17 cellular contexts compared by ENCODE assay signal in the genomic region with DNA sequence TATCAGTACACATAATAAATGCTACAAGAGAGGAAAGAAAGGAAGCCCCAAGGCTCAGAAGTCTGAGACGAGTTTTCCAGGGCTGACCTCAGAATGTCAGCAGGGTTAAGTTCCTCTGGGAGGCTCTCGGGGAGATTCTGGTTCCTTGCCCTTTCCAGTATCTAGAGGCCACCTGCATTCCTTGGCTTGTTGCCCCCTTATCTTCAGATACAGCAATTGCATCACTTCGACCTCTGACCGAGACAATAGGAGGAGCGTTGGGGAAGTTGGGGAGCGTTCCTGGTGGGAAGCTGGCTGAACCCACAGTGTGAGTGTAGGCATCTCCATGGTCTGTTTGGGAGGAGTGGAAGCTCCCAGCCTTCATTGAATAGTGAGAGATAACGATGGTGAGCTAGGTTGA.
DNase-seq lines count a peak whose midpoint lies in the region; ATAC-seq and TF ChIP-seq lines count a peak whose summit lies in the region.
"Had no signal": no experiment of that assay in that cellular context is flagged by ENCODE, and none has a peak within 500 bp of the region (broad histone marks: within the 10 kb centered on the region; RNA-seq: fewer than 3 reads in every experiment).

No MANE protein-coding gene starts in this region.

- no peak overlapping the region for H2AFZ ChIP-seq in hepatocyte

- H3K27ac ChIP-seq in VCaP (peak overlapping the region; percentile 41; the same call in 1 of the 2 replicates), hepatocyte (peak overlapping the region; percentile 66), aorta (ENCODE audit: low read depth in 1 of 2, low read length in 2 of 2) (no peak overlapping the region)
- H3K27ac ChIP-seq: A549, C4-2B had no signal

- intact Hi-C loops in aorta (cut with DNase I): no loop called here

- H3K4me2 ChIP-seq in hepatocyte: no peak overlapping the region
- H3K4me2 ChIP-seq: A549 had no signal

- no peaks in the 10 kb centered on the region for H4K20me1 ChIP-seq in hepatocyte (ENCODE audit: insufficient read depth, poor library complexity, severe bottlenecking)

- DNase-seq in CMK (ENCODE audit: low read depth): peak; percentile 8
- DNase-seq in HUDEP-2 (lab: John Stamatoyannopoulos, UW; ENCODE audit: unreplicated experiment in 76 of 76): peak in 43 of 76 experiments; percentile 3 to 79 (median 33)
- DNase-seq in hepatocyte (ENCODE audit: low spot score): no peak
- no peak for DNase-seq in activated T-cell treated with anti-CD3 and anti-CD28 coated beads, Interleukin-2, amount 50 U/mL, for 48 hours
- no peak for DNase-seq in aorta
- DNase-seq in glomerular visceral epithelial cell (ENCODE audit: extremely low spot score): no peak
- DNase-seq: BE2C; CD4-positive, alpha-beta memory T cell; COR-L47; DMS153; DMS79 treated with DMSO at 0.1 percent for 48 hours; EL; GOT3; H9 had no signal

- H3K27me3 ChIP-seq in hepatocyte (no peaks in the 10 kb centered on the region), aorta (ENCODE audit: control insufficient read depth in 1 of 2, insufficient read depth in 2 of 2, low read length in 1 of 2) (no peaks in the 10 kb centered on the region)
- H3K27me3 ChIP-seq: BE2C had no signal

- no peak overlapping the region for H3K4me3 ChIP-seq in hepatocyte
- H3K4me3 ChIP-seq in aorta (ENCODE audit: low read length in 2 of 2): no peak overlapping the region
- H3K4me3 ChIP-seq: A549 had no signal

- TF ChIP-seq CTCF in VCaP (conservative IDR thresholded peaks at IDR 0.05) (no peak), hepatocyte (IDR thresholded peaks at IDR 0.05; ENCODE audit: poor library complexity) (no peak)

- WGBS in hepatocyte (ENCODE audit: low lambda C conversion rate, missing lambda C conversion rate): 89% methylated on average over 7 of the region's 7 CpGs
- WGBS in aorta, 2 donors: 81 to 82% methylated on average over 7 of the region's 7 CpGs

- no peaks in the 10 kb centered on the region for H3K36me3 ChIP-seq in hepatocyte (replicated peaks; ENCODE audit: insufficient read depth, low read depth)
- H3K36me3 ChIP-seq in aorta (ENCODE audit: control insufficient read depth in 1 of 2, insufficient read depth in 2 of 2, low read length in 1 of 2): no peaks in the 10 kb centered on the region
- H3K36me3 ChIP-seq: BE2C had no signal

- H3K9me3 ChIP-seq in hepatocyte (ENCODE audit: low read depth) (no peaks in the 10 kb centered on the region), aorta (ENCODE audit: control insufficient read depth, low read length) (peaks cover 2% of the 10 kb centered on the region)
- H3K9me3 ChIP-seq: A549, BE2C had no signal

- H3K4me1 ChIP-seq in hepatocyte (ENCODE audit: insufficient read depth): no peaks in the 10 kb centered on the region
- no peaks in the 10 kb centered on the region for H3K4me1 ChIP-seq in aorta (ENCODE audit: control insufficient read depth in 1 of 2, insufficient read depth in 2 of 2, low read length in 2 of 2)
- H3K4me1 ChIP-seq: A549, BE2C had no signal

- no peaks in the 10 kb centered on the region for H3K9me2 ChIP-seq in hepatocyte (replicated peaks; ENCODE audit: insufficient read depth)

- no peaks in the 10 kb centered on the region for H3K79me2 ChIP-seq in hepatocyte

- no peak for ATAC-seq in aorta (ENCODE audit: low FRiP score)
- ATAC-seq: A549 had no signal

Comparison
In these comparisons a context has a peak if more than half of its experiments do, and no peak if none do; other contexts are left out.
1. DNase-seq: peak in CMK (single experiment) and HUDEP-2 (43 of 76); none in hepatocyte (single experiment), activated T-cell treated with anti-CD3 and anti-CD28 coated beads, Interleukin-2, amount 50 U/mL, for 48 hours (0 of 2), aorta (0 of 2) and glomerular visceral epithelial cell (single experiment).
2. H3K27ac ChIP-seq: peak in VCaP (single experiment) and hepatocyte (single experiment); none in aorta (0 of 2).